Comparison of ENCODE assay signal across 36 cellular contexts in the genomic region with DNA sequence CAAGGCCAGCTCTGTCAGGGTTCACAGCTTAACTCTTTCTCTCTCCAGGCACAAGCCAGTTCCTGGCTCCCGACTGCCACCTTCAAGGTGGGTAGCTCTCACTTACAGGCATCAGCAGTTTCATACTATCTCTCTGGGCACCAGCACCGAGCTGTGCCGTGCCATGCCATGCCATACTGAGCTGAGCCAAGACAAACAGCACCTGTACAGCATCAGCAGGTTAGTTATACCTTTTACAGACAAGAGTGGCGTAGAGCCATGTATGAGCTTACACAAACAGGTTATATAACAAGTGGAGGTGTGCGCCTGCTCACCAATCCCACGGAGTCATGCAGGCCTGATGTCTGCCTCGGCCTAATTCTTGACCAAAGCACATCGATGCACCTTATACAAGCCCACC.
"Had no signal": no experiment of that assay in that cellular context is flagged by ENCODE, and none has a peak within 500 bp of the region (broad histone marks: within the 10 kb centered on the region; RNA-seq: fewer than 3 reads in every experiment).

No MANE protein-coding gene starts in this region.

- DNase-seq: activated CD4-positive, alpha-beta memory T cell treated with anti-CD3 and anti-CD28 coated beads, Interleukin-2, amount 10 ng/mL, durations not matched to agents 7 days and 5 days; activated CD4-positive, alpha-beta T cell treated with anti-CD3 and anti-CD28 coated beads for 1 hour; activated CD4-positive, alpha-beta T cell treated with anti-CD3 and anti-CD28 coated beads for 48 hours; activated CD4-positive, CD25-positive, alpha-beta regulatory T cell; activated CD8-positive, alpha-beta memory T cell treated with anti-CD3 and anti-CD28 coated beads for 24 hours; activated effector memory CD4-positive, alpha-beta T cell treated with anti-CD3 and anti-CD28 coated beads, Interleukin-2, amount 50 U/mL, for 16 hours; activated naive CD4-positive, alpha-beta T cell treated with Interleukin-2 at 50 U/mL for 16 hours; activated naive CD8-positive, alpha-beta T cell treated with anti-CD3 and anti-CD28 coated beads, Interleukin-2, amount 10 ng/mL, durations not matched to agents 7 days and 5 days; activated T-cell treated with anti-CD3 and anti-CD28 coated beads, Interleukin-2, amount 50 U/mL, for 1 hour; activated T-cell treated with anti-CD3 and anti-CD28 coated beads, Interleukin-2, amount 50 U/mL, for 72 hours; amygdala; caudate nucleus; cerebellar nuclear complex; Kasumi-1; KG1; MM.1S; NCI-H1092 treated with DMSO at 0.1 percent for 48 hours; NCI-H1417; NCI-H146; NCI-H187; NCI-H2081 treated with DMSO at 0.1 percent for 48 hours; NCI-H2227 treated with DMSO at 0.1 percent for 48 hours; NCI-H446 treated with DMSO at 0.1 percent for 48 hours; NCI-H524; NCI-H69; NCI-H82; NK-92 treated with Interleukin-12 subunit alpha and Interleukin-12 subunit beta, amount 100 ng/mL, for 24 hours; PC-3; Peyer's patch; Right ventricle myocardium superior; SW 1271; T-helper 1 cell; T-helper 2 cell; T-helper 9 cell; WERI-Rb-1 had no signal

- ATAC-seq: activated T-cell treated with anti-CD3 and anti-CD28 coated beads, Interleukin-2, amount 50 U/mL, for 72 hours; activated T-helper 17 cell treated with anti-CD3 and anti-CD28 coated beads, Interleukin-2, amount 50 U/mL, for 72 hours; PC-3 had no signal
